ENCODE assay signal across 30 cellular contexts in the genomic region with DNA sequence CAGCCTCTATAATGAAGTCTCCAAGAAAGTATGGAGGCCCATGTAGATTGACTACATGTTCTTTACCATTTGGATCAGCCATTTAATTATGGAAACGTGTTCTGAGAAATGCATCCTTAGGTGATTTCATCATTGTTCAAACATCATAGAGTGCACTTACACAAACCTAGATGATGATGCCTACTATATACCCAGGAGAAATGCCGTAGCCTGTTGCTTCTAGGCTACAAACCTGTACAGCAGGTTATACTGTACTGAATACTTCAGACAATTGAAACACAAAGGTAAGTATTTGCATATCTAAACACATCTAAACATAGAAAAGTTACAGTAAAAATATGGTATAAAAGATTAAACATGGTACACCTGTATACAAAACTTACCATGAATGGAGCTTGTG.
"Had no signal": no experiment of that assay in that cellular context is flagged by ENCODE, and none has a peak within 500 bp of the region (broad histone marks: within the 10 kb centered on the region; RNA-seq: fewer than 3 reads in every experiment).

No MANE protein-coding gene starts in this region.

- H3K4me3 ChIP-seq: adrenal gland, body of pancreas, breast epithelium, MG63, PC-9, SJCRH30, SK-N-MC had no signal

- DNase-seq: activated CD4-positive, alpha-beta T cell treated with anti-CD3 and anti-CD28 coated beads, Interleukin-2, amount 10 ng/mL, durations not matched to agents 24 days and 14 days; activated CD4-positive, alpha-beta T cell treated with anti-CD3 and anti-CD28 coated beads, Interleukin-2, amount 50 U/mL, for 4 hours; activated CD8-positive, alpha-beta T cell treated with anti-CD3 and anti-CD28 coated beads, Interleukin-2, amount 10 ng/mL, durations not matched to agents 7 days and 5 days; activated gamma-delta T cell treated with Interleukin-2 at 50 U/mL for 16 hours; activated naive CD4-positive, alpha-beta T cell treated with anti-CD3 and anti-CD28 coated beads for 36 hours; activated T-cell treated with anti-CD3 and anti-CD28 coated beads, Interleukin-2, amount 50 U/mL, for 4 hours; adrenal gland; body of pancreas; caudate nucleus; cerebellar nuclear complex; Karpas-422; KBM-7; MG63; NCI-H1048; NCI-H1105 treated with DMSO at 0.1 percent for 48 hours; NCI-H1436; NCI-H1694; NCI-H1930; NCI-H2081 treated with DMSO at 0.1 percent for 48 hours; NCI-H2171 treated with DMSO at 0.1 percent for 48 hours; NCI-H2227 treated with DMSO at 0.1 percent for 48 hours; NCI-H446; NCI-H524 treated with DMSO at 0.1 percent for 48 hours; NK-92 treated with Interleukin-12 subunit alpha and Interleukin-12 subunit beta, amount 100 ng/mL, for 24 hours; PC-9; SJCRH30 had no signal

- ATAC-seq: activated CD8-positive, alpha-beta T cell treated with anti-CD3 and anti-CD28 coated beads, Interleukin-2, amount 10 ng/mL, durations not matched to agents 7 days and 5 days; activated naive CD4-positive, alpha-beta T cell treated with anti-CD3 and anti-CD28 coated beads, Interleukin-2, amount 50 U/mL, for 72 hours; activated T-cell treated with anti-CD3 and anti-CD28 coated beads, Interleukin-2, amount 50 U/mL, for 4 hours; body of pancreas; Right ventricle myocardium inferior had no signal
